Comparison of ENCODE assay signal across 2 cellular contexts in the genomic region with DNA sequence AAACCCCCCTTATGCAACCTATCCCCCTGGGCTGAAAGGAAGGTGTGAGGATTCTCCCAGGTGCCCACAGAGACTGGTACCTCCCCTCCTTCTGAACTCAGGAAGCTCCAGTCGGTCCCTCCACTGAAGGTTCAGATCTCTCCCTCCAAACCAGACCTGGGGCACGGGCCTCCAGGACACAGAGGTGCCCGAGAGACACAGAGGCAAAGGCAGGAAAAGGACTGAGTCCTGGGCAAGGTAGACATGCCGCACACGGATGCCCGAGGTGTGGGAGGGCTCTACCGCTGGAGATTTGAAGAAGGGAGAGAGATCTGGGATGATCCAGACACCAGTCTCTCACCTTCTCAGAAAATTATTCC.
TF ChIP-seq lines count a peak whose summit lies in the region.

No MANE protein-coding gene starts in this region.

TF ChIP-seq in SK-N-SH, 30 proteins besides CTCF, POLR2A, EP300 and RAD21:
- TF ChIP-seq SIN3A (IDR thresholded peaks at IDR 0.05; ENCODE audit: borderline replicate concordance, low read depth, low read length) (no peak), TCF12 (IDR thresholded peaks at IDR 0.05) (no peak), ELF1 (IDR thresholded peaks at IDR 0.05) (no peak), FOXM1 (IDR thresholded peaks at IDR 0.05; ENCODE audit: low read depth) (no peak), FOXJ3 (CRISPR knock-in tag; IDR thresholded peaks at IDR 0.05) (no peak), TAF1 (IDR thresholded peaks at IDR 0.05; ENCODE audit: borderline replicate concordance, low read depth, low read length) (no peak), NFIC (IDR thresholded peaks at IDR 0.05; ENCODE audit: borderline replicate concordance) (no peak), JUND (IDR thresholded peaks at IDR 0.05) (no peak)

TF ChIP-seq in SK-N-SH treated with all-trans-retinoic acid at 6 μM for 48 hours, 23 proteins besides CTCF, POLR2A, EP300 and RAD21:
- TF ChIP-seq CSDC2 (CRISPR knock-in tag; IDR thresholded peaks at IDR 0.05) (no peak), PATZ1 (CRISPR knock-in tag; IDR thresholded peaks at IDR 0.05; ENCODE audit: borderline replicate concordance) (no peak), ESRRG (CRISPR knock-in tag; IDR thresholded peaks at IDR 0.05) (no peak), CREB5 (CRISPR knock-in tag; IDR thresholded peaks at IDR 0.05; ENCODE audit: low read depth) (no peak), ISL1 (CRISPR knock-in tag; IDR thresholded peaks at IDR 0.05) (no peak), ZNF70 (CRISPR knock-in tag; IDR thresholded peaks at IDR 0.05) (no peak), OSR1 (CRISPR knock-in tag; IDR thresholded peaks at IDR 0.05) (no peak), TSHZ2 (CRISPR knock-in tag; IDR thresholded peaks at IDR 0.05) (no peak), ZC3H10 (CRISPR knock-in tag; IDR thresholded peaks at IDR 0.05) (no peak), TOX (CRISPR knock-in tag; IDR thresholded peaks at IDR 0.05; ENCODE audit: borderline replicate concordance) (no peak)
- TF ChIP-seq, protein P1, sequence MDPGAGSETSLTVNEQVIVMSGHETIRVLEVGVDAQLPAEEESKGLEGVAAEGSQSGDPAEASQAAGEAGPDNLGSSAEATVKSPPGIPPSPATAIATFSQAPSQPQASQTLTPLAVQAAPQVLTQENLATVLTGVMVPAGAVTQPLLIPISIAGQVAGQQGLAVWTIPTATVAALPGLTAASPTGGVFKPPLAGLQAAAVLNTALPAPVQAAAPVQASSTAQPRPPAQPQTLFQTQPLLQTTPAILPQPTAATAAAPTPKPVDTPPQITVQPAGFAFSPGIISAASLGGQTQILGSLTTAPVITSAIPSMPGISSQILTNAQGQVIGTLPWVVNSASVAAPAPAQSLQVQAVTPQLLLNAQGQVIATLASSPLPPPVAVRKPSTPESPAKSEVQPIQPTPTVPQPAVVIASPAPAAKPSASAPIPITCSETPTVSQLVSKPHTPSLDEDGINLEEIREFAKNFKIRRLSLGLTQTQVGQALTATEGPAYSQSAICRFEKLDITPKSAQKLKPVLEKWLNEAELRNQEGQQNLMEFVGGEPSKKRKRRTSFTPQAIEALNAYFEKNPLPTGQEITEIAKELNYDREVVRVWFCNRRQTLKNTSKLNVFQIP (CRISPR knock-in tag; IDR thresholded peaks at IDR 0.05; ENCODE audit: borderline replicate concordance, low read depth): no peak
